ENCODE assay signal across 16 cellular contexts in genomic region chr14:93354873-93355272, GRCh38. TPM values are rescaled to one million over a fixed set of nuclear protein-coding genes. Genes with fewer than 3 reads are reported as not detected.
"Had no signal": no experiment of that assay in that cellular context is flagged by ENCODE, and none has a peak within 500 bp of the region (broad histone marks: within the 10 kb centered on the region; RNA-seq: fewer than 3 reads in every experiment).

No MANE protein-coding gene starts in this region.

RNA-seq across cellular contexts. Expression of gene COX8C, which starts 7.9 kb away (rescaled TPM):
- total RNA-seq: natural killer cell treated with Interleukin-12 subunit alpha and Interleukin-12 subunit beta and Interleukin-15 and Interleukin-18, amount 100 ng/mL, for 72 hours; neural crest cell; omental fat pad; osteocyte; pancreas; pulmonary artery endothelial cell; right atrium auricular region; sciatic nerve; smooth muscle cell; spleen; suprapubic skin; transverse colon; upper lobe of right lung; urinary bladder; uterus had no signal
- polyA plus RNA-seq: pancreas, smooth muscle cell, spleen, thymus had no signal
